Comparison of ENCODE assay signal across 10 cellular contexts in the genomic region with DNA sequence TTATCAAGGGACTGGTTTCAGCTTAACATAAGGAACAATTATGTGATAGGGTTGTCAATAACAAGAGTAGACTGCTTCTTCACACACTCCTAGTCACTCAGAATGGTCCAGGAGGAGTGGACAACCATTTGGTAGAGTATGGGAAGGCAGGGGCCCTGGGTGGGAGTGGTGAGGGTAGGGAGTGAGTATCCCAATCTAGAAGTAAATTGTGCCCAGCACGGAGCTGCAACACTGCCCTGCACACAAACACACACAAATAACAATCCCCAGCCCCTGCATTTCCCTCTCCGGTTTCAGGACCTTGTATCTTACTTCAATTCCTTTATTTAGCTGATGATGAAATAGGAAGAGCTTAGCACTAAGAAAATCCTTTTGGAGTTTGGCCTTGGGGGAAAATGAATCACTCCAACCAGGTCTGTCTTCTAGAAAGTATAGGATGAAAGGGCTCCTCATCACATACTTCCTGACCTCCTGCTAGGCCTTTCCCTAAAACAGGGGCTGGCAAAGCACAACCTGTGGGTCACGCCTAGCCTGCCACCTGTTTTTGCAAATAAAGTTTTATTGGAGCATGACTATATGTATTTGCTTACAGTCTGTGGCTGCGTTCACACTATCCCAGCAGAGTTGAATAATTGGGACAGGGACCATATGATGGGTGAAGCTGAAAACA.
A peak's percentile ranks its signal among the peaks of the same experiment; 100 is the strongest.
DNase-seq lines count a peak whose midpoint lies in the region; FAIRE-seq and TF ChIP-seq lines count a peak whose summit lies in the region.
"Had no signal": no experiment of that assay in that cellular context is flagged by ENCODE, and none has a peak within 500 bp of the region (broad histone marks: within the 10 kb centered on the region; RNA-seq: fewer than 3 reads in every experiment).

No MANE protein-coding gene starts in this region.

- POLR2A ChIA-PET in CD4-positive, alpha-beta memory T cell (lab: Charles Lee; ENCODE audit: partially characterized antibody): no interaction called here

- CTCF ChIA-PET in CD4-positive, alpha-beta memory T cell (lab: Charles Lee; ENCODE audit: partially characterized antibody): no interaction called here

- peak overlapping the region; percentile 72 for H3K9ac ChIP-seq in adipocyte (ENCODE audit: low read length)
- peak overlapping the region; percentile 81 for H3K9ac ChIP-seq in skeletal muscle satellite cell (ENCODE audit: low read depth, low read length)

- H3K4me3 ChIP-seq in adipocyte (ENCODE audit: low read length): peak overlapping the region; percentile 37
- H3K4me3 ChIP-seq in fibroblast of villous mesenchyme (ENCODE audit: low read depth, low read length): no peak overlapping the region
- H3K4me3 ChIP-seq in skeletal muscle satellite cell (ENCODE audit: low read length): no peak overlapping the region
- H3K4me3 ChIP-seq in CD4-positive, alpha-beta memory T cell (ENCODE audit: low read length in 2 of 2): no peak overlapping the region
- no peak overlapping the region for H3K4me3 ChIP-seq in small intestine (ENCODE audit: low read depth in 1 of 2, low read length in 2 of 2)

- no peaks in the 10 kb centered on the region for H3K36me3 Mint-ChIP-seq in CD4-positive, alpha-beta memory T cell

- no peaks in the 10 kb centered on the region for H3K4me1 Mint-ChIP-seq in CD4-positive, alpha-beta memory T cell

- H3K27ac Mint-ChIP-seq in CD4-positive, alpha-beta memory T cell: no peak overlapping the region

- intact Hi-C loops in CD4-positive, alpha-beta memory T cell (cut with micrococcal nuclease): no loop called here

- TF ChIP-seq CTCF in fibroblast of villous mesenchyme (IDR thresholded peaks at IDR 0.05; ENCODE audit: insufficient read depth, low read depth, low read length): no peak

- peak; percentile 73 for DNase-seq in HCEC 1CT
- DNase-seq in adipocyte (ENCODE audit: low read depth): peak; percentile 79
- peak; percentile 80 for DNase-seq in fibroblast of villous mesenchyme (ENCODE audit: low read depth)
- no peak for DNase-seq in CD4-positive, alpha-beta memory T cell
- no peak for DNase-seq in MV-4-11 (lab: John Stamatoyannopoulos, UW)
- DNase-seq in small intestine: no peak
- DNase-seq in Kasumi-1 (lab: John Stamatoyannopoulos, UW): no peak
- DNase-seq: activated CD4-positive, CD25-positive, alpha-beta regulatory T cell treated with anti-CD3 and anti-CD28 coated beads, Interleukin-2, amount 50 U/mL, for 72 hours; GDM1 had no signal

- H3K9me3 ChIP-seq in adipocyte (ENCODE audit: control insufficient read depth, low read length) (no peaks in the 10 kb centered on the region), skeletal muscle satellite cell (replicated peaks; ENCODE audit: low read length) (no peaks in the 10 kb centered on the region), small intestine (ENCODE audit: control insufficient read depth, low read depth) (no peaks in the 10 kb centered on the region)
- no peaks in the 10 kb centered on the region for H3K9me3 ChIP-seq in CD4-positive, alpha-beta memory T cell (ENCODE audit: control insufficient read depth in 1 of 2, low read length in 2 of 2)

- H3K27me3 ChIP-seq in adipocyte (replicated peaks; ENCODE audit: control insufficient read depth, insufficient read depth, low read length) (no peaks in the 10 kb centered on the region), skeletal muscle satellite cell (ENCODE audit: control insufficient read depth, insufficient read depth, low read length) (no peaks in the 10 kb centered on the region), small intestine (ENCODE audit: control insufficient read depth in 2 of 2, insufficient read depth in 2 of 2, low read length in 2 of 2) (no peaks in the 10 kb centered on the region)
- no peaks in the 10 kb centered on the region for H3K27me3 ChIP-seq in CD4-positive, alpha-beta memory T cell (ENCODE audit: insufficient read depth, low read length)

- no peaks in the 10 kb centered on the region for H3K9me3 Mint-ChIP-seq in CD4-positive, alpha-beta memory T cell

- H3K4me3 Mint-ChIP-seq in CD4-positive, alpha-beta memory T cell: no peak overlapping the region

- 61 to 72% (median 61%) methylated on average over 4 of the region's 4 CpGs for WGBS in small intestine, 3 donors

- H3K4me2 ChIP-seq in skeletal muscle satellite cell (ENCODE audit: low read length): peak overlapping the region; percentile 61

- H3K36me3 ChIP-seq in adipocyte (ENCODE audit: control insufficient read depth, insufficient read depth, low read length, severe bottlenecking) (no peaks in the 10 kb centered on the region), skeletal muscle satellite cell (ENCODE audit: insufficient read depth, low read length) (peaks cover 9% of the 10 kb centered on the region), small intestine (ENCODE audit: control insufficient read depth in 2 of 2, insufficient read depth in 2 of 2, low read length in 2 of 2) (no peaks in the 10 kb centered on the region)
- no peaks in the 10 kb centered on the region for H3K36me3 ChIP-seq in CD4-positive, alpha-beta memory T cell (ENCODE audit: insufficient read depth, low read length)

- H3K27ac ChIP-seq in CD4-positive, alpha-beta memory T cell (ENCODE audit: low read depth, low read length): no peak overlapping the region
- peak overlapping the region in 1 of 2 donors; percentile 72 for H3K27ac ChIP-seq in small intestine (ENCODE audit: low read depth in 1 of 2, low read length in 1 of 2)

- H3K27me3 Mint-ChIP-seq in CD4-positive, alpha-beta memory T cell: peaks cover 5 to 16% of the 10 kb centered on the region in 2 donors

- FAIRE-seq in small intestine (lab: Jason Lieb, UNC): no peak

- peaks cover 98% of the 10 kb centered on the region for H3K4me1 ChIP-seq in adipocyte (ENCODE audit: control insufficient read depth, insufficient read depth, low read length)
- H3K4me1 ChIP-seq in skeletal muscle satellite cell (ENCODE audit: control insufficient read depth, insufficient read depth, low read length): peaks cover 90% of the 10 kb centered on the region
- no peaks in the 10 kb centered on the region for H3K4me1 ChIP-seq in CD4-positive, alpha-beta memory T cell (ENCODE audit: insufficient read depth, low read length)
- H3K4me1 ChIP-seq in small intestine (ENCODE audit: control insufficient read depth in 2 of 2, insufficient read depth in 1 of 2, low read depth in 1 of 2, low read length in 1 of 2): peaks cover 4 to 19% of the 10 kb centered on the region in 2 donors

Comparison
In these comparisons a context has a peak if more than half of its experiments do, and no peak if none do; other contexts are left out.
1. DNase-seq: peak in HCEC 1CT (single experiment), adipocyte (single experiment) and fibroblast of villous mesenchyme (single experiment); none in CD4-positive, alpha-beta memory T cell (0 of 5), MV-4-11 (single experiment), small intestine (single experiment) and Kasumi-1 (0 of 2).